17 cellular contexts compared by ENCODE assay signal in genomic region chr20:17844133-17844429, GRCh38.
DNase-seq lines count a peak whose midpoint lies in the region; ATAC-seq and TF ChIP-seq lines count a peak whose summit lies in the region.
"Had no signal": no experiment of that assay in that cellular context is flagged by ENCODE, and none has a peak within 500 bp of the region (broad histone marks: within the 10 kb centered on the region; RNA-seq: fewer than 3 reads in every experiment).

No MANE protein-coding gene starts in this region.

- ATAC-seq in HCT116 (no peak), GM18868 (IDR thresholded peaks at IDR 0.05; ENCODE audit: unreplicated experiment) (no peak), HG03135 (IDR thresholded peaks at IDR 0.05; ENCODE audit: unreplicated experiment) (no peak)
- ATAC-seq: K562 had no signal

- RAD21 ChIA-PET in HCT116 (lab: Charles Lee; ENCODE audit: low non-redundant PET in 1 of 2, low total read pairs in 2 of 2, uncharacterized antibody in 2 of 2, unreplicated experiment in 2 of 2), result no interaction called here

- peaks cover 5% of the 10 kb centered on the region for H3K9me3 ChIP-seq in AG04450 (ENCODE audit: control insufficient read depth, insufficient read depth, low read length)
- peaks cover 0 to 10% of the 10 kb centered on the region in 2 experiments; a peak in 1 of 4 replicates for H3K9me3 ChIP-seq in HCT116 (ENCODE audit: control insufficient read depth in 1 of 2, insufficient read depth in 1 of 2, low read depth in 1 of 2, low read length in 2 of 2)
- H3K9me3 ChIP-seq: BLaER1 had no signal

- no TSS peak for BruUV-seq in HCT116 (replicated peaks; lab: Mats Ljungman, UMichigan)

- intact Hi-C loops in HCT116 (cut with micrococcal nuclease), result no loop called here

- H3K9me2 ChIP-seq in HCT116 (ENCODE audit: insufficient read depth), result no peaks in the 10 kb centered on the region

- peak overlapping the region; percentile 86 for H3K4me2 ChIP-seq in HCT116 (ENCODE audit: low read length)
- H3K4me2 ChIP-seq: BLaER1 had no signal

- no peak overlapping the region for H2AFZ ChIP-seq in HCT116 (ENCODE audit: low read depth, low read length, poor library complexity, severe bottlenecking)

- POLR2A ChIA-PET in AG04450 (lab: Yijun Ruan, JAX), result interaction anchor here (0.9 to 3.8 kb wide), 11 partner anchors 9 to 163 kb away, joined by 3 to 53 read pairs (median 5); partner anchors contain the start of gene RRBP1
- POLR2A ChIA-PET in HCT116 (lab: Charles Lee), result interaction anchor here (1.5 to 2.1 kb wide), 2 partner anchors 12 to 30 kb away, joined by 5 to 11 read pairs; no protein-coding TSS in a partner anchor

- no peaks in the 10 kb centered on the region for H3K27me3 ChIP-seq in AG04450 (ENCODE audit: control insufficient read depth, insufficient read depth, low read length)
- H3K27me3 ChIP-seq in HCT116 (ENCODE audit: insufficient read depth, low read length), result no peaks in the 10 kb centered on the region
- no peaks in the 10 kb centered on the region for H3K27me3 ChIP-seq in H7 (ENCODE audit: control insufficient read depth, insufficient read depth, low read length)

- TF ChIP-seq CTCF in AG04450 (IDR thresholded peaks at IDR 0.05; ENCODE audit: low read depth, low read length), result no peak
- no peak for TF ChIP-seq CTCF in HCT116 (IDR thresholded peaks at IDR 0.05 in 2 of 3, conservative IDR thresholded peaks at IDR 0.05 in 1 of 3; ENCODE audit: borderline replicate concordance in 1 of 3, insufficient read depth in 1 of 3, low read depth in 2 of 3, low read length in 2 of 3)
- no peak for TF ChIP-seq CTCF in coronary artery (IDR thresholded peaks at IDR 0.05)
- TF ChIP-seq CTCF in osteocyte (IDR thresholded peaks at IDR 0.05), result no peak
- TF ChIP-seq CTCF in GM10266 (IDR thresholded peaks at IDR 0.05; ENCODE audit: control insufficient read depth, insufficient read depth, low read depth, missing control alignments), result no peak

- DNase-seq in AG04450 (ENCODE audit: low read depth, low spot score) (no peak), HCT116 (ENCODE audit: low read depth, low spot score) (no peak), coronary artery (ENCODE audit: low spot score) (no peak), osteocyte (ENCODE audit: extremely low spot score, unreplicated experiment) (no peak), H7 (no peak), GM10266 (ENCODE audit: extremely low spot score) (no peak)
- DNase-seq: activated CD8-positive, alpha-beta memory T cell treated with anti-CD3 and anti-CD28 coated beads, Interleukin-2, amount 50 U/mL, for 48 hours; DMS79 treated with DMSO at 0.1 percent for 48 hours; NCI-H1092 treated with DMSO at 0.1 percent for 48 hours; NCI-H226 had no signal

- no peaks in the 10 kb centered on the region for H3K9me3 Mint-ChIP-seq in osteocyte (ENCODE audit: unreplicated experiment)
- H3K9me3 Mint-ChIP-seq: stimulated activated naive CD8-positive, alpha-beta T cell treated with anti-CD3 and anti-CD28 coated beads, Interleukin-15, Interleukin-2, amounts not matched to agents 100 ng/mL and 50 ng/mL, for 24 hours had no signal

- H4K20me1 ChIP-seq in HCT116 (ENCODE audit: insufficient read depth), result no peaks in the 10 kb centered on the region
- H4K20me1 ChIP-seq: BLaER1 had no signal

- H3K4me1 Mint-ChIP-seq in osteocyte (ENCODE audit: unreplicated experiment), result peaks cover 49% of the 10 kb centered on the region

- H3K27ac ChIP-seq in AG04450 (ENCODE audit: low read depth, low read length) (peak overlapping the region; percentile 97), HCT116 (ENCODE audit: low read depth, low read length) (peak overlapping the region; percentile 99), coronary artery (peak overlapping the region; percentile 89 to 90)
- H3K27ac ChIP-seq: BLaER1, SK-N-MC had no signal

- no peak for TF ChIP-seq POLR2A in HCT116 (IDR thresholded peaks at IDR 0.05; ENCODE audit: borderline replicate concordance, extremely low read depth, insufficient read depth, insufficient read length)

- CTCF ChIA-PET in AG04450 (lab: Charles Lee), result interaction anchor here (1.6 kb wide), 1 partner anchor 51 kb away, joined by 4 read pairs; no protein-coding TSS in a partner anchor
- CTCF ChIA-PET in HCT116 (lab: Charles Lee), result interaction anchor here (1.8 kb wide), 1 partner anchor 162 kb away, joined by 6 read pairs; the partner anchor contains the start of gene RRBP1

- H3K79me2 ChIP-seq in HCT116 (ENCODE audit: insufficient read depth, low read length), result 0 out of 2 replicates have a peak, but pooled peaks cover 4% of the 10 kb centered on the region

- no peak overlapping the region for H3K9ac ChIP-seq in HCT116 (ENCODE audit: low read length)
- H3K9ac ChIP-seq: BLaER1 had no signal

- H3K36me3 Mint-ChIP-seq in osteocyte (ENCODE audit: unreplicated experiment), result no peaks in the 10 kb centered on the region

- no peak for TF ChIP-seq RAD21 in HCT116 (IDR thresholded peaks at IDR 0.05; ENCODE audit: low read depth)

- H3K4me3 ChIP-seq in AG04450 (ENCODE audit: low read depth, low read length) (no peak overlapping the region; the same call in 1 of the 2 replicates), HCT116 (replicated peaks in 1 of 2; ENCODE audit: low read depth in 1 of 2, low read length in 2 of 2) (no peak overlapping the region), coronary artery (no peak overlapping the region), H7 (ENCODE audit: insufficient read depth, low read depth, low read length) (no peak overlapping the region)
- H3K4me3 ChIP-seq: BLaER1, K562, SK-N-MC had no signal

- no peaks in the 10 kb centered on the region for H3K27me3 Mint-ChIP-seq in osteocyte (ENCODE audit: unreplicated experiment)
- H3K27me3 Mint-ChIP-seq: stimulated activated naive CD8-positive, alpha-beta T cell treated with anti-CD3 and anti-CD28 coated beads, Interleukin-15, Interleukin-2, amounts not matched to agents 100 ng/mL and 50 ng/mL, for 24 hours had no signal

- peaks cover 67 to 75% of the 10 kb centered on the region in 2 experiments for H3K4me1 ChIP-seq in HCT116 (ENCODE audit: control insufficient read depth in 1 of 2, insufficient read depth in 2 of 2, low read length in 2 of 2)

- H3K4me3 Mint-ChIP-seq in osteocyte (ENCODE audit: unreplicated experiment), result no peak overlapping the region
- H3K4me3 Mint-ChIP-seq: activated naive CD8-positive, alpha-beta T cell; stimulated activated naive CD8-positive, alpha-beta T cell treated with anti-CD3 and anti-CD28 coated beads, Interleukin-15, Interleukin-2, amounts not matched to agents 100 ng/mL and 50 ng/mL, for 24 hours had no signal

- H3K27ac Mint-ChIP-seq in osteocyte (ENCODE audit: unreplicated experiment), result peak overlapping the region; percentile 97
- H3K27ac Mint-ChIP-seq: activated naive CD8-positive, alpha-beta T cell had no signal

- 0 out of 4 replicates have a peak, but pooled peaks cover 0 to 6% of the 10 kb centered on the region in 2 experiments for H3K36me3 ChIP-seq in HCT116 (ENCODE audit: control insufficient read depth in 1 of 2, insufficient read depth in 2 of 2, low read length in 2 of 2)
- H3K36me3 ChIP-seq in H7 (replicated peaks; ENCODE audit: control insufficient read depth, insufficient read depth, low read length), result no peaks in the 10 kb centered on the region
- H3K36me3 ChIP-seq: BLaER1 had no signal

TF ChIP-seq in HCT116, 20 proteins besides CTCF, POLR2A, EP300 and RAD21:
- TF ChIP-seq SRF (IDR thresholded peaks at IDR 0.05; ENCODE audit: low read depth), result no peak
- TF ChIP-seq POLR2AphosphoS5 (IDR thresholded peaks at IDR 0.05; ENCODE audit: low read depth, low read length), result no peak
- no peak for TF ChIP-seq SP1 (IDR thresholded peaks at IDR 0.05; ENCODE audit: low read depth)
- no peak for TF ChIP-seq ELF1 (IDR thresholded peaks at IDR 0.05; ENCODE audit: borderline replicate concordance, low read depth)
- no peak for TF ChIP-seq REST (IDR thresholded peaks at IDR 0.05; ENCODE audit: low read depth)
- TF ChIP-seq ATF3 (IDR thresholded peaks at IDR 0.05), result no peak
TF ChIP-seq in HCT116: peak in this region for 0.
